Comparison of ENCODE assay signal across 9 cellular contexts in the genomic region with DNA sequence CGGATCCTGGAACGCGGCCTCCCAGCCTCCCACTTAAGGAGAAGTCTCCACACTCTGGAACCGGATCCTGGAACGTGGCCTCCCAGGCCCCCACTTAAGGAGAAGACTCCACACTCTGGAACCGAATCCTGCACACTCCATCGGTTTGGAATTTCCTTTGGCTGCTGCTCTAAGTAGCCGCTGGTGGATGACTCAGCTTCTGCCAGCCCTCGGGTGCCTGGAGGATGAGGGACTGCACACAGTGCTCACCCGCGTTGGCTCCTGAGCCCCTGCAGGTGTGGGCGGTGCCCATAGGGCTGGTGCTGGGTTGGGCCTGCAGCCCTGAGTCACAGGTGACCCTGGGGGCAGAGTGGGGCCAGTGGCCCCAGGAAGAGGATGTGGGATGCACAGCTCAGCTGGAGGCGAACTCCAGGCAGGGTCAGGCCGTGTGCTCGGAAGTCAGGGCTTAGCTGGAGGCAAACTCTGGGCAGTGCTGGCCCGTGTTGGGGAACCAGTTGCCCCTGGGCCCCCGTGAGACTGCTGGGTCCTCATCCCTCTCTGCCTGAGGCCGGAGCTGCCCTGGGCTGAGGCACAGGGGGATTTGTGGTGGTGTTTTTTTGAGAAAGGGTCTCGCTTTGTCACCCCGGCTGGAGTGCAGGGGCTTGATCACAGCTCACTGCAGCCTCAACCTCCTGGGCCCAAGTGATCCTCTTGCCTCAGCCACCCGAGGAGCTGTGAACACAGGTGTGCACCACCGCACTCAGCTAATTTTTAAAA. TPM values are rescaled to one million over a fixed set of nuclear protein-coding genes. Genes with fewer than 3 reads are reported as not detected.
DNase-seq lines count a peak whose midpoint lies in the region; ATAC-seq and TF ChIP-seq lines count a peak whose summit lies in the region.
"Had no signal": no experiment of that assay in that cellular context is flagged by ENCODE, and none has a peak within 500 bp of the region (broad histone marks: within the 10 kb centered on the region; RNA-seq: fewer than 3 reads in every experiment).

No MANE protein-coding gene starts in this region.

- TF ChIP-seq CTCF in AG10803 (conservative IDR thresholded peaks at IDR 0.05; ENCODE audit: low read length) (no peak), epithelial cell of esophagus (IDR thresholded peaks at IDR 0.05; ENCODE audit: insufficient read depth, low read depth, low read length, missing control alignments) (no peak)

- no peak for ATAC-seq in GM19463 (IDR thresholded peaks at IDR 0.05; ENCODE audit: unreplicated experiment)
- ATAC-seq: GM12878 had no signal

- no peak overlapping the region for H3K4me3 ChIP-seq in AG10803 (ENCODE audit: low read length)
- H3K4me3 ChIP-seq in epithelial cell of esophagus (ENCODE audit: low read length), result no peak overlapping the region
- H3K4me3 ChIP-seq: GM12878 had no signal

- DNase-seq in AG10803 (ENCODE audit: low read depth) (peak; percentile 97), NCI-H460 (ENCODE audit: extremely low read depth, low read depth) (peak; percentile 81), epithelial cell of esophagus (ENCODE audit: low read depth) (peak; percentile 97), myocyte (ENCODE audit: low read depth) (peak; percentile 93), mesenteric fat pad (ENCODE audit: low spot score) (no peak), NOMO-1 treated with DMSO at 0.1 percent for 48 hours (lab: John Stamatoyannopoulos, UW; ENCODE audit: unreplicated experiment) (no peak)
- DNase-seq in stimulated activated naive CD4-positive, alpha-beta T cell (lab: John Stamatoyannopoulos, UW), result no peak

RNA-seq across cellular contexts. Expression of gene TNFRSF6B, which starts 13.9 kb away (rescaled TPM):
- 0.10 TPM in 1 of 2 replicates, not detected in the other for total RNA-seq in NCI-H460 (2014; rRNA removed; shearing (Covaris generic))
- 17.7 and 18.1 TPM in 2 replicates for polyA plus RNA-seq in NCI-H460 (2014; cell fraction: nucleus; rRNA removed)
- total RNA-seq in myocyte (4.9 and 5.2 TPM in 2 replicates), mesenteric fat pad (4.7 TPM)
- polyA plus RNA-seq in myocyte (2012), result 1.6 TPM

RNA-seq across cellular contexts. Expression of gene RTEL1, which starts 24.4 kb away (rescaled TPM):
- total RNA-seq in NCI-H460 (2014; rRNA removed; shearing (Covaris generic)), result 4.1 and 6.3 TPM in 2 replicates
- polyA plus RNA-seq in NCI-H460 (2014; cell fraction: nucleus; rRNA removed), result 48.4 and 56.4 TPM in 2 replicates
- total RNA-seq in myocyte (12.2 and 16.6 TPM in 2 replicates), mesenteric fat pad (31.7 TPM)
- polyA plus RNA-seq in myocyte (2012), result 14.2 TPM

RNA-seq across cellular contexts. Expression of gene ARFRP1, which starts 25.2 kb away (rescaled TPM):
- 12.1 and 15.9 TPM in 2 replicates for total RNA-seq in NCI-H460 (2014; rRNA removed; shearing (Covaris generic))
- 86.7 and 93.4 TPM in 2 replicates for polyA plus RNA-seq in NCI-H460 (2014; cell fraction: nucleus; rRNA removed)
- 47.1 and 63.1 TPM in 2 replicates for total RNA-seq in myocyte
- 63.9 TPM for polyA plus RNA-seq in myocyte (2012)
- 47.3 TPM for total RNA-seq in mesenteric fat pad

RNA-seq across cellular contexts. Expression of gene ZGPAT, which starts 25.3 kb away (rescaled TPM):
- 10.6 and 12.8 TPM in 2 replicates for total RNA-seq in NCI-H460 (2014; rRNA removed; shearing (Covaris generic))
- polyA plus RNA-seq in NCI-H460 (2014; cell fraction: nucleus; rRNA removed), result 65.0 and 87.6 TPM in 2 replicates
- 21.4 and 33.2 TPM in 2 replicates for total RNA-seq in myocyte
- 20.6 TPM for polyA plus RNA-seq in myocyte (2012)
- total RNA-seq in mesenteric fat pad, result 26.7 TPM

RNA-seq across cellular contexts. Expression of gene STMN3, which starts 29.3 kb away (rescaled TPM):
- total RNA-seq in NCI-H460 (2014; rRNA removed; shearing (Covaris generic)), result 1.8 and 2.5 TPM in 2 replicates
- polyA plus RNA-seq in NCI-H460 (2014; cell fraction: nucleus; rRNA removed), result 10.7 and 13.8 TPM in 2 replicates
- 13.8 and 14.7 TPM in 2 replicates for total RNA-seq in myocyte
- 6.9 TPM for polyA plus RNA-seq in myocyte (2012)
- 9.9 TPM for total RNA-seq in mesenteric fat pad

Comparison
In these comparisons a context has a peak if more than half of its experiments do, and no peak if none do; other contexts are left out.
1. DNase-seq: peak in AG10803 (single experiment), NCI-H460 (single experiment), epithelial cell of esophagus (single experiment) and myocyte (single experiment); none in stimulated activated naive CD4-positive, alpha-beta T cell (0 of 6), mesenteric fat pad (single experiment) and NOMO-1 treated with DMSO at 0.1 percent for 48 hours (single experiment).